21 cellular contexts compared by ENCODE assay signal in genomic region chr13:91241249-91241648, GRCh38.
"Had no signal": no experiment of that assay in that cellular context is flagged by ENCODE, and none has a peak within 500 bp of the region (broad histone marks: within the 10 kb centered on the region; RNA-seq: fewer than 3 reads in every experiment).

No MANE protein-coding gene starts in this region.

- H3K9me3 ChIP-seq: SJSA1 had no signal

- H3K27me3 ChIP-seq: SJSA1 had no signal

- H3K4me3 ChIP-seq: SJSA1, SK-N-MC had no signal

- FAIRE-seq: RCC 7860 had no signal

- H3K4me1 ChIP-seq: SJSA1 had no signal

- H3K27ac ChIP-seq: SJSA1, SK-N-MC had no signal

- H3K36me3 ChIP-seq: SJSA1 had no signal

- DNase-seq: Karpas-422, KG1, MV-4-11, NCI-H1048, NCI-H1105, NCI-H1417, NCI-H1436 treated with DMSO at 0.1 percent for 48 hours, NCI-H1694 treated with DMSO at 0.1 percent for 48 hours, NCI-H1930, NCI-H2081, NCI-H2107, NCI-H2227 treated with DMSO at 0.1 percent for 48 hours, NCI-H524, NCI-H526 treated with DMSO at 0.1 percent for 48 hours, NCI-H748 treated with DMSO at 0.1 percent for 48 hours, Right ventricle myocardium superior, RPMI8226, SIG-M5 had no signal
